In genomic region chr3:72539856-72540255, GRCh38 we compare ENCODE assay signal across 29 cellular contexts.
"Had no signal": no experiment of that assay in that cellular context is flagged by ENCODE, and none has a peak within 500 bp of the region (broad histone marks: within the 10 kb centered on the region; RNA-seq: fewer than 3 reads in every experiment).

No MANE protein-coding gene starts in this region.

- H3K27ac ChIP-seq: brain microvascular endothelial cell, cardiac muscle cell, PC-9, RWPE1 had no signal

- H3K27me3 ChIP-seq: brain microvascular endothelial cell, cardiac muscle cell had no signal

- H3K27me3 Mint-ChIP-seq: activated CD4-positive, alpha-beta T cell treated with anti-CD3 and anti-CD28 coated beads, Interleukin-2, amount 10 ng/mL, durations not matched to agents 24 days and 14 days; activated CD8-positive, alpha-beta T cell treated with anti-CD3 and anti-CD28 coated beads for 36 hours; activated naive CD8-positive, alpha-beta T cell treated with anti-CD3 and anti-CD28 coated beads for 36 hours had no signal

- H3K9me3 Mint-ChIP-seq: activated CD4-positive, alpha-beta T cell treated with anti-CD3 and anti-CD28 coated beads, Interleukin-2, amount 10 ng/mL, durations not matched to agents 24 days and 14 days; central memory CD8-positive, alpha-beta T cell had no signal

- H3K36me3 ChIP-seq: brain microvascular endothelial cell, cardiac muscle cell had no signal

- H3K27ac Mint-ChIP-seq: activated CD4-positive, alpha-beta T cell treated with anti-CD3 and anti-CD28 coated beads, Interleukin-2, amount 10 ng/mL, durations not matched to agents 24 days and 14 days; activated CD8-positive, alpha-beta T cell treated with anti-CD3 and anti-CD28 coated beads for 36 hours; activated naive CD8-positive, alpha-beta T cell treated with anti-CD3 and anti-CD28 coated beads for 36 hours; activated T-cell treated with anti-CD3 and anti-CD28 coated beads, Interleukin-2, amount 50 U/mL, for 72 hours; activated T-helper 17 cell treated with anti-CD3 and anti-CD28 coated beads, Interleukin-2, amount 50 U/mL, for 72 hours had no signal

- H3K4me3 Mint-ChIP-seq: activated CD4-positive, alpha-beta T cell treated with anti-CD3 and anti-CD28 coated beads, Interleukin-2, amount 10 ng/mL, durations not matched to agents 24 days and 14 days; activated CD8-positive, alpha-beta T cell treated with anti-CD3 and anti-CD28 coated beads for 36 hours; activated naive CD8-positive, alpha-beta T cell treated with anti-CD3 and anti-CD28 coated beads for 36 hours; activated T-cell treated with anti-CD3 and anti-CD28 coated beads, Interleukin-2, amount 50 U/mL, for 72 hours; activated T-helper 17 cell treated with anti-CD3 and anti-CD28 coated beads, Interleukin-2, amount 50 U/mL, for 72 hours; central memory CD8-positive, alpha-beta T cell had no signal

- H3K4me2 ChIP-seq: PC-9 had no signal

- H3K4me3 ChIP-seq: cardiac muscle cell, PC-9 had no signal

- H2AFZ ChIP-seq: PC-9 had no signal

- ATAC-seq: activated CD8-positive, alpha-beta T cell treated with anti-CD3 and anti-CD28 coated beads for 36 hours; activated T-cell treated with anti-CD3 and anti-CD28 coated beads, Interleukin-2, amount 50 U/mL, for 72 hours; activated T-helper 17 cell treated with anti-CD3 and anti-CD28 coated beads, Interleukin-2, amount 50 U/mL, for 72 hours; Right ventricle myocardium inferior had no signal

- DNase-seq: activated CD4-positive, alpha-beta T cell treated with anti-CD3 and anti-CD28 coated beads, Interleukin-2, amount 10 ng/mL, durations not matched to agents 24 days and 14 days; activated CD4-positive, alpha-beta T cell treated with anti-CD3 and anti-CD28 coated beads, Interleukin-2, amount 50 U/mL, for 4 hours; activated CD8-positive, alpha-beta T cell treated with anti-CD3 and anti-CD28 coated beads for 36 hours; activated effector memory CD4-positive, alpha-beta T cell treated with anti-CD3 and anti-CD28 coated beads, Interleukin-2, amount 50 U/mL, for 16 hours; activated naive CD4-positive, alpha-beta T cell; activated naive CD4-positive, alpha-beta T cell treated with anti-CD3 and anti-CD28 coated beads, Interleukin-2, amount 50 U/mL, for 16 hours; activated naive CD8-positive, alpha-beta T cell treated with anti-CD3 and anti-CD28 coated beads for 36 hours; activated T-cell treated with anti-CD3 and anti-CD28 coated beads, Interleukin-2, amount 50 U/mL, for 1 hour; activated T-cell treated with anti-CD3 and anti-CD28 coated beads, Interleukin-2, amount 50 U/mL, for 72 hours; amniotic stem cell; aorta; brain microvascular endothelial cell; Karpas-422; NCI-H1105; NCI-H1436; NCI-H1694; NCI-H1930; NCI-H2081 treated with DMSO at 0.1 percent for 48 hours; NCI-H345; NCI-H524 treated with DMSO at 0.1 percent for 48 hours; NK-92 treated with Interleukin-12 subunit alpha and Interleukin-12 subunit beta, amount 100 ng/mL, for 24 hours; PC-9; SIG-M5; T1000 had no signal

- H3K4me1 Mint-ChIP-seq: central memory CD8-positive, alpha-beta T cell had no signal
